1 cellular context compared by ENCODE assay signal in the genomic region with DNA sequence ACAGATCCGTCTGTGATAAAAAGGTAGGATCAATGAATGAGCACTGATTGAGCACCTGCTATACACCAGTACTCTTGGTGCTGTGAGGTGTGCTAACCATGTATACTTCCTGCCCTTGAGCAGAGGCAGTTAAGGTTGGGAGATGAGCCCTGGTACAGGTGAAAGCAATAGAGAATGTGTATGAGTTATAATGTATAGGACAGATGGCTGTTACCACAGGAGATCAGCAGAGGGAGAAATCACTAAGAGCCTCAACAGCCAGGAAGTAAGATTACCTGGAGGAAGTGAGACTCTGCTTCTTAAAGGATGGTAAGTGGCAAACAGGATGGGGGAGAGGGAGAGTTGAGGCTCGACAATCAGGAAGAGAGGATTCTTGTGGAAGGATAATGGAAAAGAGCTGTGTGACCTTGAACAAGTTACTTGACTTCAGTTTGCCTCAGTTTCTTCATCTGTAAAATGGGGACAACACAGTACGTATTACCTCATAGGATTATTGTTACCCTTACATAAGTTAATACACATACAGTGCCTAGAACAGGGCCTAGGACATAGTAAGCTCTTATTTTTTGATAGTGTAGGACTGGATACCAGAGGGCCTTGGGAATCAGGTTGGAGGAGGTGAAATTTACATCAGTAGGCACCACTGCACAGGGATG.
TF ChIP-seq lines count a peak whose summit lies in the region.

No MANE protein-coding gene starts in this region.

TF ChIP-seq in GM23338, 12 proteins besides CTCF, POLR2A, EP300 and RAD21 (continued from another document):
- TF ChIP-seq EZH2phosphoT487 (IDR thresholded peaks at IDR 0.05; ENCODE audit: unreplicated experiment) (no peak), POLR2AphosphoS5 (IDR thresholded peaks at IDR 0.05; ENCODE audit: low read depth) (no peak), NANOG (IDR thresholded peaks at IDR 0.05; ENCODE audit: borderline replicate concordance) (no peak), CREB1 (CRISPR knock-in tag; IDR thresholded peaks at IDR 0.05; ENCODE audit: low read depth) (no peak), ZNF331 (CRISPR knock-in tag; IDR thresholded peaks at IDR 0.05; ENCODE audit: low read depth) (no peak), JUNB (IDR thresholded peaks at IDR 0.05; ENCODE audit: unreplicated experiment) (no peak), EZH2 (IDR thresholded peaks at IDR 0.05; ENCODE audit: low read depth, unreplicated experiment) (no peak)
- TF ChIP-seq, protein P1, sequence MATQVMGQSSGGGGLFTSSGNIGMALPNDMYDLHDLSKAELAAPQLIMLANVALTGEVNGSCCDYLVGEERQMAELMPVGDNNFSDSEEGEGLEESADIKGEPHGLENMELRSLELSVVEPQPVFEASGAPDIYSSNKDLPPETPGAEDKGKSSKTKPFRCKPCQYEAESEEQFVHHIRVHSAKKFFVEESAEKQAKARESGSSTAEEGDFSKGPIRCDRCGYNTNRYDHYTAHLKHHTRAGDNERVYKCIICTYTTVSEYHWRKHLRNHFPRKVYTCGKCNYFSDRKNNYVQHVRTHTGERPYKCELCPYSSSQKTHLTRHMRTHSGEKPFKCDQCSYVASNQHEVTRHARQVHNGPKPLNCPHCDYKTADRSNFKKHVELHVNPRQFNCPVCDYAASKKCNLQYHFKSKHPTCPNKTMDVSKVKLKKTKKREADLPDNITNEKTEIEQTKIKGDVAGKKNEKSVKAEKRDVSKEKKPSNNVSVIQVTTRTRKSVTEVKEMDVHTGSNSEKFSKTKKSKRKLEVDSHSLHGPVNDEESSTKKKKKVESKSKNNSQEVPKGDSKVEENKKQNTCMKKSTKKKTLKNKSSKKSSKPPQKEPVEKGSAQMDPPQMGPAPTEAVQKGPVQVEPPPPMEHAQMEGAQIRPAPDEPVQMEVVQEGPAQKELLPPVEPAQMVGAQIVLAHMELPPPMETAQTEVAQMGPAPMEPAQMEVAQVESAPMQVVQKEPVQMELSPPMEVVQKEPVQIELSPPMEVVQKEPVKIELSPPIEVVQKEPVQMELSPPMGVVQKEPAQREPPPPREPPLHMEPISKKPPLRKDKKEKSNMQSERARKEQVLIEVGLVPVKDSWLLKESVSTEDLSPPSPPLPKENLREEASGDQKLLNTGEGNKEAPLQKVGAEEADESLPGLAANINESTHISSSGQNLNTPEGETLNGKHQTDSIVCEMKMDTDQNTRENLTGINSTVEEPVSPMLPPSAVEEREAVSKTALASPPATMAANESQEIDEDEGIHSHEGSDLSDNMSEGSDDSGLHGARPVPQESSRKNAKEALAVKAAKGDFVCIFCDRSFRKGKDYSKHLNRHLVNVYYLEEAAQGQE (IDR thresholded peaks at IDR 0.05; ENCODE audit: unreplicated experiment), result no peak
